Comparison of ENCODE assay signal across 11 cellular contexts in the genomic region with DNA sequence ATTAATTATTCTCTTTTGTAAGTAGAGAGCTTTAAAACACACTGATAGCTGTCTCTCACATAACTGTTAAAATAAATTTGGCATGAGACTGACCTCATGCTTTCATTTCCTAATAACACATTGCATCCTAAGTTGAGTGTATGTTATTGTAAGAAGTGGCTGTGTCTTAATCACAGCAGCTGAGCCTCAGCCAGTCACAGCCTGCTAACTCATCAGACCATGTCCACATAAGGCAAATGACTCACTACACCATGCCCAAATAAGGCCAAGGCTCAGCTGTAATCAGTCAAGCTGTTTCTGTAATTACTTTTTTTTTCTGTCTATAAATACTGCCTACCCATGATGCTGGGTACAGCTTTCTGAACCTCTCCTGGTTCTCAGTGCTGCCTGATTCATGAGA.
DNase-seq lines count a peak whose midpoint lies in the region; ATAC-seq and TF ChIP-seq lines count a peak whose summit lies in the region.
"Had no signal": no experiment of that assay in that cellular context is flagged by ENCODE, and none has a peak within 500 bp of the region (broad histone marks: within the 10 kb centered on the region; RNA-seq: fewer than 3 reads in every experiment).

No MANE protein-coding gene starts in this region.

- ATAC-seq in GM18498 (IDR thresholded peaks at IDR 0.05; ENCODE audit: unreplicated experiment) (peak; percentile 74), HG02870 (IDR thresholded peaks at IDR 0.05; ENCODE audit: unreplicated experiment) (peak; percentile 64), GM18873 (IDR thresholded peaks at IDR 0.05; ENCODE audit: low FRiP score, unreplicated experiment) (no peak)

- no peaks in the 10 kb centered on the region for H4K20me1 ChIP-seq in OCI-LY3 (ENCODE audit: insufficient read depth, low read length)
- H4K20me1 ChIP-seq in hepatocyte (ENCODE audit: insufficient read depth, poor library complexity, severe bottlenecking), result no peaks in the 10 kb centered on the region

- H3K4me3 ChIP-seq in OCI-LY3 (ENCODE audit: low read length) (no peak overlapping the region), hepatocyte (no peak overlapping the region)
- H3K4me3 ChIP-seq: pancreas had no signal

- no peak overlapping the region for H3K9ac ChIP-seq in OCI-LY3 (ENCODE audit: low read length)

- H3K36me3 ChIP-seq in OCI-LY3 (replicated peaks; ENCODE audit: low read depth, low read length) (peaks cover 6% of the 10 kb centered on the region), hepatocyte (replicated peaks; ENCODE audit: insufficient read depth, low read depth) (no peaks in the 10 kb centered on the region)
- H3K36me3 ChIP-seq: pancreas had no signal

- H3K27ac ChIP-seq in OCI-LY3 (ENCODE audit: low read length) (peak overlapping the region; percentile 51; the same call in 1 of the 2 replicates), hepatocyte (no peak overlapping the region)
- H3K27ac ChIP-seq: pancreas had no signal

- H3K4me1 ChIP-seq in OCI-LY3 (ENCODE audit: low read length) (peaks cover 10% of the 10 kb centered on the region), hepatocyte (ENCODE audit: insufficient read depth) (no peaks in the 10 kb centered on the region)
- H3K4me1 ChIP-seq: pancreas had no signal

- H3K79me2 ChIP-seq in OCI-LY3 (ENCODE audit: low read length), result no peaks in the 10 kb centered on the region
- H3K79me2 ChIP-seq in hepatocyte, result no peaks in the 10 kb centered on the region

- no peaks in the 10 kb centered on the region for H3K9me2 ChIP-seq in hepatocyte (replicated peaks; ENCODE audit: insufficient read depth)

- H3K4me2 ChIP-seq in OCI-LY3 (ENCODE audit: low read length) (no peak overlapping the region), hepatocyte (no peak overlapping the region)

- TF ChIP-seq CTCF in OCI-LY3 (IDR thresholded peaks at IDR 0.05; ENCODE audit: low read depth, low read length) (no peak), hepatocyte (IDR thresholded peaks at IDR 0.05; ENCODE audit: poor library complexity) (no peak)

- no peak overlapping the region for H2AFZ ChIP-seq in OCI-LY3 (ENCODE audit: low read depth, low read length)
- no peak overlapping the region for H2AFZ ChIP-seq in hepatocyte

- H3K27me3 ChIP-seq in OCI-LY3 (ENCODE audit: low read depth, low read length) (no peaks in the 10 kb centered on the region), hepatocyte (no peaks in the 10 kb centered on the region)
- H3K27me3 ChIP-seq: pancreas had no signal

- H3K9me3 ChIP-seq in OCI-LY3 (ENCODE audit: insufficient read depth, low read length) (no peaks in the 10 kb centered on the region), hepatocyte (ENCODE audit: low read depth) (no peaks in the 10 kb centered on the region)
- H3K9me3 ChIP-seq: pancreas had no signal

- peak; percentile 11 for DNase-seq in hepatocyte (ENCODE audit: low spot score)
- DNase-seq in nucleus accumbens (lab: John Stamatoyannopoulos, UW), result no peak
- DNase-seq in glomerular visceral epithelial cell (ENCODE audit: extremely low spot score), result no peak
- no peak for DNase-seq in stimulated activated CD4-positive, alpha-beta T cell treated with anti-CD3 and anti-CD28 coated beads, Interleukin-2, amount 100 ng/mL, for 48 hours
- DNase-seq: KBM-7, pancreas, RPMI8226 had no signal
